Comparison of ENCODE assay signal across 11 cellular contexts in the genomic region with DNA sequence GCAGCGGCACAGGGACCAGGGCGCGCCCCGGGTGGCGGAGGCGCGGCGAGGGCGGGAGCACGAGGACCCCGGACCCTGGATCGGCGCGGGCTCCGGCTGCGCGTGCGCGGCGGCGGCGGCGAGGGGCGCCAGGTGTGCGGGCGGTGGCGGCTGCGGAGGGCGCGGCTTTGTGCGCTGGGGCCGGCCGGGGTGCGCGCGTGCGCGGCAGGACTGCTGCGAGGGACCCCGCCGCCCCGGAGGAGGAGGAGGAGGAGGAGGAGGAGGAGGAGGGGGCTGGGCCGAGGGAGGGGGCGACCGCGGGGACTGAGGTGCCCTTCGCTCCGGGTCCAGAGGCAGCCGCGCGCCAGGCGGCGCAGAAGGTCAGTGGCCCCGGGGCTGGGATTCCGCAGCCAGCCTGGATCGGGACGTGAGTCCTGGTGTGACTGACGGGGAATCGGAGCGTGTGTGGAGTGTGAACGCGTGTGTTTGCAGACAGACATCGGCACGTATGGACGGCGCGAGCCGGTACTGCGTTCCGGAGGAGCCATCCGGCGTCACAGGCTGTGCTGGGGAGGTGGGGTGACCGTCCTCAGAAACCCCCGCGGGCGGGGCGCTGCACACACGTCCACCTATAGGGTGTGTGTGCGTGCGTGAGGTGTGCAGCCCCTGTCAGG. TPM values are rescaled to one million over a fixed set of nuclear protein-coding genes. Genes with fewer than 3 reads are reported as not detected.
A peak's percentile ranks its signal among the peaks of the same experiment; 100 is the strongest.
DNase-seq lines count a peak whose midpoint lies in the region; ATAC-seq and TF ChIP-seq lines count a peak whose summit lies in the region.
"Had no signal": no experiment of that assay in that cellular context is flagged by ENCODE, and none has a peak within 500 bp of the region (broad histone marks: within the 10 kb centered on the region; RNA-seq: fewer than 3 reads in every experiment).

No MANE protein-coding gene starts in this region.

- POLR2A ChIA-PET in activated B cell treated with CpG ODN at 0.5 μM for 24 hours (lab: Charles Lee) = no interaction called here

- H3K4me3 Mint-ChIP-seq in activated B cell treated with CpG ODN at 0.5 μM for 24 hours (peak overlapping the region; percentile 62), immature natural killer cell (peak overlapping the region in 4 of 5 donors; percentile 21 to 69 (median 62))
- H3K4me3 Mint-ChIP-seq: natural killer cell treated with Interleukin-12 subunit alpha and Interleukin-12 subunit beta and Interleukin-15 and Interleukin-18, amount 100 ng/mL, for 72 hours had no signal

- no peak for TF ChIP-seq CTCF in activated B cell treated with CpG ODN at 0.5 μM for 24 hours (IDR thresholded peaks at IDR 0.05)

- H3K36me3 ChIP-seq in urinary bladder (ENCODE audit: insufficient read depth) = no peaks in the 10 kb centered on the region

- H3K4me3 ChIP-seq in urinary bladder (ENCODE audit: low read depth, low read length) = peak overlapping the region; percentile 27
- H3K4me3 ChIP-seq: K562 had no signal

- H3K27ac ChIP-seq in urinary bladder (ENCODE audit: low read depth) = no peak overlapping the region

- no peaks in the 10 kb centered on the region for H3K36me3 Mint-ChIP-seq in activated B cell treated with CpG ODN at 0.5 μM for 24 hours (ENCODE audit: low read depth)
- peaks cover 0 to 3% (median 0%) of the 10 kb centered on the region in 3 donors for H3K36me3 Mint-ChIP-seq in immature natural killer cell
- H3K36me3 Mint-ChIP-seq: activated naive CD4-positive, alpha-beta T cell treated with anti-CD3 and anti-CD28 coated beads, Interleukin-2, amount 50 U/mL, for 72 hours; natural killer cell treated with Interleukin-12 subunit alpha and Interleukin-12 subunit beta and Interleukin-15 and Interleukin-18, amount 100 ng/mL, for 72 hours had no signal

- H3K27ac Mint-ChIP-seq in activated B cell treated with CpG ODN at 0.5 μM for 24 hours (no peak overlapping the region), immature natural killer cell (peak overlapping the region in 1 of 6 donors; percentile 15)
- H3K27ac Mint-ChIP-seq: activated naive CD4-positive, alpha-beta T cell treated with anti-CD3 and anti-CD28 coated beads, Interleukin-2, amount 50 U/mL, for 72 hours; natural killer cell treated with Interleukin-12 subunit alpha and Interleukin-12 subunit beta and Interleukin-15 and Interleukin-18, amount 100 ng/mL, for 72 hours had no signal

- peak; percentile 37 for DNase-seq in stimulated activated CD4-positive, alpha-beta T cell treated with anti-CD3 and anti-CD28 coated beads, Interleukin-15, amount 100 ng/mL, for 24 hours
- DNase-seq in stimulated activated CD4-positive, alpha-beta T cell treated with anti-CD3 and anti-CD28 coated beads, Interleukin-4, amount 100 ng/mL, for 24 hours = no peak
- DNase-seq in activated B cell treated with CpG ODN at 0.5 μM for 24 hours (no peak), immature natural killer cell (no peak), NOMO-1 treated with DMSO at 0.1 percent for 48 hours (lab: John Stamatoyannopoulos, UW; ENCODE audit: unreplicated experiment) (no peak)

- CTCF ChIA-PET in activated B cell treated with CpG ODN at 0.5 μM for 24 hours (lab: Charles Lee) = no interaction called here

- H3K4me1 Mint-ChIP-seq in activated B cell treated with CpG ODN at 0.5 μM for 24 hours = peaks cover 7% of the 10 kb centered on the region
- peaks cover 0 to 17% of the 10 kb centered on the region in 2 donors for H3K4me1 Mint-ChIP-seq in immature natural killer cell

- ATAC-seq in activated B cell treated with CpG ODN at 0.5 μM for 24 hours (ENCODE audit: low read depth) (peak; percentile 25), GM18867 (IDR thresholded peaks at IDR 0.05; ENCODE audit: unreplicated experiment) (no peak), GM19455 (IDR thresholded peaks at IDR 0.05; ENCODE audit: unreplicated experiment) (no peak)
- ATAC-seq: K562 had no signal

- H3K9me3 Mint-ChIP-seq in activated B cell treated with CpG ODN at 0.5 μM for 24 hours = no peaks in the 10 kb centered on the region
- H3K9me3 Mint-ChIP-seq in immature natural killer cell = peaks cover 0 to 2% (median 0%) of the 10 kb centered on the region in 6 donors
- H3K9me3 Mint-ChIP-seq: activated naive CD4-positive, alpha-beta T cell treated with anti-CD3 and anti-CD28 coated beads, Interleukin-2, amount 50 U/mL, for 72 hours; natural killer cell treated with Interleukin-12 subunit alpha and Interleukin-12 subunit beta and Interleukin-15 and Interleukin-18, amount 100 ng/mL, for 72 hours had no signal

- H3K4me1 ChIP-seq in urinary bladder (ENCODE audit: insufficient read depth) = no peaks in the 10 kb centered on the region

- WGBS in urinary bladder = under 1% methylated on average over 80 of the region's 80 CpGs

- H3K27me3 Mint-ChIP-seq in activated B cell treated with CpG ODN at 0.5 μM for 24 hours = peaks cover 40% of the 10 kb centered on the region
- peaks cover 9 to 28% (median 22%) of the 10 kb centered on the region in 3 donors for H3K27me3 Mint-ChIP-seq in immature natural killer cell (ENCODE audit: low read depth in 3 of 3)

- intact Hi-C loops in activated B cell treated with CpG ODN at 0.5 μM for 24 hours (cut with micrococcal nuclease) = no loop called here

RNA-seq across cellular contexts. Expression of a gene that starts 19.5 kb away (rescaled TPM):
- total RNA-seq in activated B cell treated with CpG ODN at 0.5 μM for 24 hours = 2.5 and 2.6 TPM in 2 replicates
- polyA plus RNA-seq in immature natural killer cell = 10 to 100 TPM in 1 of 3 donors, 1 to 10 TPM in 2; 2.5 to 28.9 (median 6.4) TPM
- total RNA-seq in urinary bladder = 3.9 TPM
- 3.7 TPM for polyA plus RNA-seq in urinary bladder

RNA-seq across cellular contexts. Expression of a gene that starts 27.3 kb away (rescaled TPM):
- total RNA-seq in activated B cell treated with CpG ODN at 0.5 μM for 24 hours (not detected in 2 replicates), urinary bladder (0.32 TPM)
- polyA plus RNA-seq in immature natural killer cell (not detected), urinary bladder (0.14 TPM)
- total RNA-seq: K562; natural killer cell treated with Interleukin-12 subunit alpha and Interleukin-12 subunit beta and Interleukin-15 and Interleukin-18, amount 100 ng/mL, for 72 hours had no signal
- polyA plus RNA-seq: K562 had no signal
